Comparison of ENCODE assay signal across 2 cellular contexts in the genomic region with DNA sequence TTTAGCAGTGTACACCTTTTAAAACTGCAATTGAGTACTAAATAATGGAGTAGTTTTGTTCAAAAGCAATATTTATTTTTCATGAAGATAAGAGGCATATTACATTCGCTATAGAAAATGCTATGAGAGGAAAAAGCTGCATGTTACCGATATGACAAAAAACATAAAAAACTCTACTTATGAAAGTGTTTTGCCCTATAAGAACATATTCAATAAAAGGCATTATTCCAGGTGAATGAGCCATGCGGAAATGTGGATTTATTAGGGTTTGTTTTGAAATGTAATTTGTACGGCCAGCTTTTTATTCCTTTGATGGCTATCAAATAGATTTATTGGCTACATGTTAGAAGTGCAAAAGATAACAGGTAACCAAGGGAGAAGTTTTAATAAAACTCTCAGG.
TF ChIP-seq lines count a peak whose summit lies in the region.

No MANE protein-coding gene starts in this region.

TF ChIP-seq in SK-N-SH, 30 proteins besides CTCF, POLR2A, EP300 and RAD21 (continued from another document):
- TF ChIP-seq, protein P1, sequence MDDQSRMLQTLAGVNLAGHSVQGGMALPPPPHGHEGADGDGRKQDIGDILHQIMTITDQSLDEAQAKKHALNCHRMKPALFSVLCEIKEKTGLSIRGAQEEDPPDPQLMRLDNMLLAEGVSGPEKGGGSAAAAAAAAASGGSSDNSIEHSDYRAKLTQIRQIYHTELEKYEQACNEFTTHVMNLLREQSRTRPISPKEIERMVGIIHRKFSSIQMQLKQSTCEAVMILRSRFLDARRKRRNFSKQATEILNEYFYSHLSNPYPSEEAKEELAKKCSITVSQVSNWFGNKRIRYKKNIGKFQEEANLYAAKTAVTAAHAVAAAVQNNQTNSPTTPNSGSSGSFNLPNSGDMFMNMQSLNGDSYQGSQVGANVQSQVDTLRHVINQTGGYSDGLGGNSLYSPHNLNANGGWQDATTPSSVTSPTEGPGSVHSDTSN (IDR thresholded peaks at IDR 0.05): no peak

TF ChIP-seq in SK-N-SH treated with all-trans-retinoic acid at 6 μM for 48 hours, 23 proteins besides CTCF, POLR2A, EP300 and RAD21 (continued from another document):
- TF ChIP-seq, protein P2, sequence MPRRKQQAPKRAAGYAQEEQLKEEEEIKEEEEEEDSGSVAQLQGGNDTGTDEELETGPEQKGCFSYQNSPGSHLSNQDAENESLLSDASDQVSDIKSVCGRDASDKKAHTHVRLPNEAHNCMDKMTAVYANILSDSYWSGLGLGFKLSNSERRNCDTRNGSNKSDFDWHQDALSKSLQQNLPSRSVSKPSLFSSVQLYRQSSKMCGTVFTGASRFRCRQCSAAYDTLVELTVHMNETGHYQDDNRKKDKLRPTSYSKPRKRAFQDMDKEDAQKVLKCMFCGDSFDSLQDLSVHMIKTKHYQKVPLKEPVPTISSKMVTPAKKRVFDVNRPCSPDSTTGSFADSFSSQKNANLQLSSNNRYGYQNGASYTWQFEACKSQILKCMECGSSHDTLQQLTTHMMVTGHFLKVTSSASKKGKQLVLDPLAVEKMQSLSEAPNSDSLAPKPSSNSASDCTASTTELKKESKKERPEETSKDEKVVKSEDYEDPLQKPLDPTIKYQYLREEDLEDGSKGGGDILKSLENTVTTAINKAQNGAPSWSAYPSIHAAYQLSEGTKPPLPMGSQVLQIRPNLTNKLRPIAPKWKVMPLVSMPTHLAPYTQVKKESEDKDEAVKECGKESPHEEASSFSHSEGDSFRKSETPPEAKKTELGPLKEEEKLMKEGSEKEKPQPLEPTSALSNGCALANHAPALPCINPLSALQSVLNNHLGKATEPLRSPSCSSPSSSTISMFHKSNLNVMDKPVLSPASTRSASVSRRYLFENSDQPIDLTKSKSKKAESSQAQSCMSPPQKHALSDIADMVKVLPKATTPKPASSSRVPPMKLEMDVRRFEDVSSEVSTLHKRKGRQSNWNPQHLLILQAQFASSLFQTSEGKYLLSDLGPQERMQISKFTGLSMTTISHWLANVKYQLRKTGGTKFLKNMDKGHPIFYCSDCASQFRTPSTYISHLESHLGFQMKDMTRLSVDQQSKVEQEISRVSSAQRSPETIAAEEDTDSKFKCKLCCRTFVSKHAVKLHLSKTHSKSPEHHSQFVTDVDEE (CRISPR knock-in tag; IDR thresholded peaks at IDR 0.05): no peak
- TF ChIP-seq, protein P3, sequence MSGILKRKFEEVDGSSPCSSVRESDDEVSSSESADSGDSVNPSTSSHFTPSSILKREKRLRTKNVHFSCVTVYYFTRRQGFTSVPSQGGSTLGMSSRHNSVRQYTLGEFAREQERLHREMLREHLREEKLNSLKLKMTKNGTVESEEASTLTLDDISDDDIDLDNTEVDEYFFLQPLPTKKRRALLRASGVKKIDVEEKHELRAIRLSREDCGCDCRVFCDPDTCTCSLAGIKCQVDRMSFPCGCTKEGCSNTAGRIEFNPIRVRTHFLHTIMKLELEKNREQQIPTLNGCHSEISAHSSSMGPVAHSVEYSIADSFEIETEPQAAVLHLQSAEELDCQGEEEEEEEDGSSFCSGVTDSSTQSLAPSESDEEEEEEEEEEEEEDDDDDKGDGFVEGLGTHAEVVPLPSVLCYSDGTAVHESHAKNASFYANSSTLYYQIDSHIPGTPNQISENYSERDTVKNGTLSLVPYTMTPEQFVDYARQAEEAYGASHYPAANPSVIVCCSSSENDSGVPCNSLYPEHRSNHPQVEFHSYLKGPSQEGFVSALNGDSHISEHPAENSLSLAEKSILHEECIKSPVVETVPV (CRISPR knock-in tag; IDR thresholded peaks at IDR 0.05): no peak
- TF ChIP-seq ARNTL (CRISPR knock-in tag; IDR thresholded peaks at IDR 0.05; ENCODE audit: borderline replicate concordance, low read depth) (no peak), ESRRG (CRISPR knock-in tag; IDR thresholded peaks at IDR 0.05) (no peak), CSDC2 (CRISPR knock-in tag; IDR thresholded peaks at IDR 0.05) (no peak), ZFP30 (CRISPR knock-in tag; IDR thresholded peaks at IDR 0.05) (no peak), ZNF565 (CRISPR knock-in tag; conservative IDR thresholded peaks at IDR 0.05; ENCODE audit: low read depth) (no peak), RARB (CRISPR knock-in tag; IDR thresholded peaks at IDR 0.05) (no peak), ZNF8 (CRISPR knock-in tag; IDR thresholded peaks at IDR 0.05) (no peak), ISL1 (CRISPR knock-in tag; IDR thresholded peaks at IDR 0.05) (no peak), ZNF70 (CRISPR knock-in tag; IDR thresholded peaks at IDR 0.05) (no peak)
- TF ChIP-seq, protein P4, sequence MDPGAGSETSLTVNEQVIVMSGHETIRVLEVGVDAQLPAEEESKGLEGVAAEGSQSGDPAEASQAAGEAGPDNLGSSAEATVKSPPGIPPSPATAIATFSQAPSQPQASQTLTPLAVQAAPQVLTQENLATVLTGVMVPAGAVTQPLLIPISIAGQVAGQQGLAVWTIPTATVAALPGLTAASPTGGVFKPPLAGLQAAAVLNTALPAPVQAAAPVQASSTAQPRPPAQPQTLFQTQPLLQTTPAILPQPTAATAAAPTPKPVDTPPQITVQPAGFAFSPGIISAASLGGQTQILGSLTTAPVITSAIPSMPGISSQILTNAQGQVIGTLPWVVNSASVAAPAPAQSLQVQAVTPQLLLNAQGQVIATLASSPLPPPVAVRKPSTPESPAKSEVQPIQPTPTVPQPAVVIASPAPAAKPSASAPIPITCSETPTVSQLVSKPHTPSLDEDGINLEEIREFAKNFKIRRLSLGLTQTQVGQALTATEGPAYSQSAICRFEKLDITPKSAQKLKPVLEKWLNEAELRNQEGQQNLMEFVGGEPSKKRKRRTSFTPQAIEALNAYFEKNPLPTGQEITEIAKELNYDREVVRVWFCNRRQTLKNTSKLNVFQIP (CRISPR knock-in tag; IDR thresholded peaks at IDR 0.05; ENCODE audit: borderline replicate concordance, low read depth): no peak
